Comparison of ENCODE assay signal across 8 cellular contexts in genomic region chr2:37196320-37197195, GRCh38. TPM values are rescaled to one million over a fixed set of nuclear protein-coding genes. Genes with fewer than 3 reads are reported as not detected.
A peak's percentile ranks its signal among the peaks of the same experiment; 100 is the strongest.
DNase-seq lines count a peak whose midpoint lies in the region; ATAC-seq and TF ChIP-seq lines count a peak whose summit lies in the region.

TSS of gene CEBPZOS (plus strand) at chr2:37196496. CDS start at chr2:37199705, 3,209 bp downstream.

- peak within 1 kb of the TSS; percentile 91 to 95 (median 94) for H3K27ac ChIP-seq in upper lobe of left lung

- H3K9me3 ChIP-seq in upper lobe of left lung, result no peaks in the 10 kb centered on the region

- TF ChIP-seq POLR2A in upper lobe of left lung (IDR thresholded peaks at IDR 0.05), result peak in 3 of 4 donors; percentile 80 to 90 (median 88)

- no peaks in the 10 kb centered on the region for H3K9me3 Mint-ChIP-seq in activated naive CD8-positive, alpha-beta T cell (ENCODE audit: low read depth)

- peak within 1 kb of the TSS; percentile 96 for H3K4me3 Mint-ChIP-seq in activated naive CD8-positive, alpha-beta T cell

- peak within 1 kb of the TSS; percentile 97 for H3K27ac Mint-ChIP-seq in activated naive CD8-positive, alpha-beta T cell

- peak within 1 kb of the TSS; percentile 52 to 88 (median 76) for H3K4me3 ChIP-seq in upper lobe of left lung

- H3K4me1 ChIP-seq in upper lobe of left lung, result peaks cover 7 to 17% (median 13%) of the 10 kb centered on the region in 4 donors

- H3K27me3 ChIP-seq in upper lobe of left lung, result no peaks in the 10 kb centered on the region

- TF ChIP-seq CTCF in GM10266 (IDR thresholded peaks at IDR 0.05; ENCODE audit: control insufficient read depth, insufficient read depth, low read depth, missing control alignments) (no peak), upper lobe of left lung (IDR thresholded peaks at IDR 0.05) (peak in 2 of 6 experiments; percentile 5 to 43)

- TF ChIP-seq EP300 in upper lobe of left lung (IDR thresholded peaks at IDR 0.05), result no peak

- H3K36me3 Mint-ChIP-seq in activated naive CD8-positive, alpha-beta T cell, result peaks cover 3% of the 10 kb centered on the region

- ATAC-seq in HG02642 (IDR thresholded peaks at IDR 0.05; ENCODE audit: poor library complexity, unreplicated experiment) (peak; percentile 82), upper lobe of left lung (ENCODE audit: low FRiP score in 2 of 2) (peak; percentile 91 to 96)

- H3K36me3 ChIP-seq in upper lobe of left lung, result peaks cover 0 to 18% (median 5%) of the 10 kb centered on the region in 4 donors

- intact Hi-C loops in head of caudate nucleus (cut with DNase I), result no loop called here
- intact Hi-C loops in posterior cingulate gyrus (cut with DNase I), result loop anchor here (2.0 to 10.0 kb wide), 2 partner anchors 34 to 112 kb away; partner anchors contain the start of genes CEBPZ, GPATCH11, HEATR5B and NDUFAF7

- peaks cover 35% of the 10 kb centered on the region for H3K4me1 Mint-ChIP-seq in activated naive CD8-positive, alpha-beta T cell (ENCODE audit: low read depth)

- DNase-seq in GM10266 (ENCODE audit: extremely low spot score) (peak; percentile 90), NCI-H1105 treated with DMSO at 0.1 percent for 48 hours (lab: John Stamatoyannopoulos, UW) (peak; percentile 62), SKM-1 treated with dmso at 0.1 percent for 144 hours (lab: John Stamatoyannopoulos, UW; ENCODE audit: unreplicated experiment) (peak; percentile 64), head of caudate nucleus (peak; percentile 72 to 94 (median 86)), posterior cingulate gyrus (peak; percentile 65 to 96 (median 78)), upper lobe of left lung (peak; percentile 87 to 97)

- no peaks in the 10 kb centered on the region for H3K27me3 Mint-ChIP-seq in activated naive CD8-positive, alpha-beta T cell

- 1% methylated on average over 32 to 36 of the region's 72 CpGs for WGBS in upper lobe of left lung, 2 donors

RNA-seq across cellular contexts. Expression of gene CEBPZOS, which starts in this region (rescaled TPM):
- 10 to 100 TPM in 5 of 6 donors, 1 to 10 TPM in 1; 6.9 to 32.3 (median 26.9) TPM for total RNA-seq in upper lobe of left lung

Comparison
In these comparisons a context has a peak if more than half of its experiments do, and no peak if none do; other contexts are left out.
1. Peak in every context shown above with its lines: DNase-seq, ATAC-seq, H3K4me3 ChIP-seq and H3K27ac ChIP-seq.